In the genomic region with DNA sequence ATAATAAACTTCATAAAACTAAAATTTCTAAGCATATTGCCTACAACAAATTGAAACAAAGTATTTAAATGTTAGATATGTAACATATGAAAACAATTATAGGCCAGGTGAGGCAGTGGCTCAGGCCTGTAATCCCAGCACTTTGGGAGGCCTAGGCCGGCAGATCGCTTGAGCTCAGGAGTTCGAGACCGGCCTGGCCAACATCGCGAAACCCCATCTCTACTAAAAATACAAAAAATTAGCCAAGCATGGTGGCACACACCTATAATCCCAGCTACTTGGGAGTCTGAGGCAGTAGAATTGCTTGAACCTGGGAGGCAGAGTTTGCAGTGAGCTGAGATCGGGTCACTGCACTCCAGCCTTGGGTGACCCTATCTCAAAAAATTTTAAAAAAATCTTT, we compare ENCODE assay signal across 8 cellular contexts. TPM values are rescaled to one million over a fixed set of nuclear protein-coding genes. Genes with fewer than 3 reads are reported as not detected.
DNase-seq lines count a peak whose midpoint lies in the region; ATAC-seq, FAIRE-seq and TF ChIP-seq lines count a peak whose summit lies in the region.
"Not testable (repeated sequence)": the region's sequence is repeated elsewhere in the genome, so short reads cannot be mapped to it uniquely, and the experiment has no call there.

No MANE protein-coding gene starts in this region.

- in situ Hi-C loops in K562 (cut with MboI): not testable (repeated sequence)

- not testable (repeated sequence) for FAIRE-seq in K562 (lab: Jason Lieb, UNC)

- not testable (repeated sequence) for TF ChIP-seq EP300 in K562 (IDR thresholded peaks at IDR 0.05; ENCODE audit: low read length)

- not testable (repeated sequence) for H3K27me3 ChIP-seq in BLaER1 treated with 17β-estradiol and CSF1 and Interleukin-3, amounts not matched to agents 10 nM and 100 nM; Peyer's patch; K562 (ENCODE audit: control insufficient read depth in 2 of 2, insufficient read depth in 2 of 2, low read length in 2 of 2); hepatocyte; subcutaneous abdominal adipose tissue (ENCODE audit: control insufficient read depth in 5 of 5, insufficient read depth in 4 of 5, low read length in 5 of 5)

- peak overlapping the region; percentile 85 for H3K4me3 Mint-ChIP-seq in activated CD8-positive, alpha-beta T cell treated with anti-CD3 and anti-CD28 coated beads for 36 hours
- H3K4me3 Mint-ChIP-seq in neural crest cell: peak overlapping the region; percentile 67

- H4K20me1 ChIP-seq in BLaER1 treated with 17β-estradiol and CSF1 and Interleukin-3, amounts not matched to agents 10 nM and 100 nM: peaks cover 22 to 76% (median 61%) of the 10 kb centered on the region in 11 experiments
- not testable (repeated sequence) for H4K20me1 ChIP-seq in K562 (replicated peaks; ENCODE audit: control insufficient read depth, insufficient read depth, low read length); hepatocyte (ENCODE audit: insufficient read depth, poor library complexity, severe bottlenecking)

- peak overlapping the region; percentile 94 for H3K27ac Mint-ChIP-seq in activated CD8-positive, alpha-beta T cell treated with anti-CD3 and anti-CD28 coated beads for 36 hours
- not testable (repeated sequence) for H3K27ac Mint-ChIP-seq in neural crest cell (ENCODE audit: unreplicated experiment)

- not testable (repeated sequence) for H3K27me3 Mint-ChIP-seq in activated CD8-positive, alpha-beta T cell treated with anti-CD3 and anti-CD28 coated beads for 36 hours
- H3K27me3 Mint-ChIP-seq in neural crest cell (ENCODE audit: low read depth): peaks cover 34% of the 10 kb centered on the region

- H3K79me2 ChIP-seq in K562 (ENCODE audit: control insufficient read depth, insufficient read depth, low read length) (peaks cover 73% of the 10 kb centered on the region), hepatocyte (peaks cover 73% of the 10 kb centered on the region)

- H3K9me3 Mint-ChIP-seq in activated CD8-positive, alpha-beta T cell treated with anti-CD3 and anti-CD28 coated beads for 36 hours; neural crest cell: not testable (repeated sequence)

- H3K9ac ChIP-seq in BLaER1 treated with 17β-estradiol and CSF1 and Interleukin-3, amounts not matched to agents 10 nM and 100 nM: peak overlapping the region; percentile 90 to 97 (median 94)
- H3K9ac ChIP-seq in K562 (ENCODE audit: insufficient read depth in 1 of 2, low read depth in 2 of 2, low read length in 2 of 2) (peak overlapping the region; percentile 85 to 87; a peak in 3 of 4 replicates), subcutaneous abdominal adipose tissue (ENCODE audit: low read length in 5 of 5) (peak overlapping the region in 1 of 5 donors; percentile 35)

- POLR2A ChIA-PET in activated CD8-positive, alpha-beta T cell treated with anti-CD3 and anti-CD28 coated beads for 36 hours (lab: Charles Lee): interaction anchor here (1.0 to 2.4 kb wide), 5 partner anchors 9 to 31 kb away, joined by 3 to 22 read pairs (median 4); no protein-coding TSS in a partner anchor
- POLR2A ChIA-PET in K562 (lab: Yijun Ruan, JAX): interaction anchor here (0.6 to 1.1 kb wide), 10 partner anchors 9 to 582 kb away, joined by 3 to 8 read pairs (median 4); no protein-coding TSS in a partner anchor

- H3K36me3 ChIP-seq in BLaER1 treated with 17β-estradiol and CSF1 and Interleukin-3, amounts not matched to agents 10 nM and 100 nM: peaks cover 0 to 45% (median 19%) of the 10 kb centered on the region in 11 experiments; a peak in 16 of 22 replicates
- H3K36me3 ChIP-seq in Peyer's patch; K562 (ENCODE audit: control insufficient read depth, insufficient read depth, low read length); hepatocyte (replicated peaks; ENCODE audit: insufficient read depth, low read depth); subcutaneous abdominal adipose tissue (ENCODE audit: control insufficient read depth in 5 of 5, insufficient read depth in 5 of 5, low read length in 5 of 5): not testable (repeated sequence)

- H3K9me2 ChIP-seq in hepatocyte (replicated peaks; ENCODE audit: insufficient read depth): not testable (repeated sequence)

- H3K4me1 Mint-ChIP-seq in activated CD8-positive, alpha-beta T cell treated with anti-CD3 and anti-CD28 coated beads for 36 hours (ENCODE audit: low read depth): peaks cover 32% of the 10 kb centered on the region
- peaks cover 19% of the 10 kb centered on the region for H3K4me1 Mint-ChIP-seq in neural crest cell

- WGBS in K562 (ENCODE audit: insufficient coverage, low coverage, missing lambda C conversion rate): 43% methylated on average over 7 of the region's 7 CpGs
- 94% methylated on average over 7 of the region's 7 CpGs for WGBS in hepatocyte (ENCODE audit: low lambda C conversion rate, missing lambda C conversion rate)

- not testable (repeated sequence) for BruUV-seq in K562 (replicated peaks; lab: Mats Ljungman, UMichigan)

- CTCF ChIA-PET in activated CD8-positive, alpha-beta T cell treated with anti-CD3 and anti-CD28 coated beads for 36 hours (lab: Charles Lee): interaction anchor here (1.4 to 1.5 kb wide), 2 partner anchors 11 to 26 kb away, joined by 3 to 4 read pairs; no protein-coding TSS in a partner anchor
- CTCF ChIA-PET in K562 (lab: Yijun Ruan, JAX; ENCODE audit: low intra/inter-chr PET ratio): not testable (repeated sequence)

- intact Hi-C loops in activated CD8-positive, alpha-beta T cell treated with anti-CD3 and anti-CD28 coated beads for 36 hours (cut with micrococcal nuclease): loop anchor here (5.0 kb wide), 2 partner anchors 236 to 251 kb away; a partner anchor contains a TSS
- intact Hi-C loops in K562 (cut with micrococcal nuclease): loop anchor here (5.0 kb wide), 1 partner anchor 126 kb away; a partner anchor contains a TSS

- ATAC-seq in activated CD8-positive, alpha-beta T cell treated with anti-CD3 and anti-CD28 coated beads for 36 hours; K562: not testable (repeated sequence)

- H3K4me3 ChIP-seq in BLaER1 treated with 17β-estradiol and CSF1 and Interleukin-3, amounts not matched to agents 10 nM and 100 nM: peak overlapping the region; percentile 90 to 100 (median 99)
- H3K4me3 ChIP-seq in HFF-Myc (replicated peaks; ENCODE audit: low read depth, low read length) (peak overlapping the region; percentile 92), Peyer's patch (peak overlapping the region in 3 of 4 donors; percentile 37 to 98 (median 97)), K562 (peak overlapping the region; percentile 12; the same call in 1 of the 2 replicates), subcutaneous abdominal adipose tissue (ENCODE audit: low read depth in 1 of 5, low read length in 5 of 5) (peak overlapping the region in 2 of 5 donors; percentile 17 to 100)
- H3K4me3 ChIP-seq in hepatocyte: not testable (repeated sequence)

- H3K9me3 ChIP-seq in BLaER1 treated with 17β-estradiol and CSF1 and Interleukin-3, amounts not matched to agents 10 nM and 100 nM (replicated peaks in 1 of 11): peaks cover 0 to 14% (median 10%) of the 10 kb centered on the region in 11 experiments; a peak in 16 of 22 replicates
- H3K9me3 ChIP-seq in Peyer's patch; K562 (replicated peaks; ENCODE audit: control insufficient read depth, insufficient read depth, low read depth, low read length); hepatocyte (ENCODE audit: low read depth); subcutaneous abdominal adipose tissue (ENCODE audit: control insufficient read depth in 5 of 5, low read length in 5 of 5): not testable (repeated sequence)

- not testable (repeated sequence) for H3K9me1 ChIP-seq in K562 (ENCODE audit: control insufficient read depth, insufficient read depth, low read length)

- peak overlapping the region; percentile 84 to 97 (median 94) for H3K4me2 ChIP-seq in BLaER1 treated with 17β-estradiol and CSF1 and Interleukin-3, amounts not matched to agents 10 nM and 100 nM
- H3K4me2 ChIP-seq in K562 (ENCODE audit: insufficient read depth, low read length) (peak overlapping the region; percentile 63), hepatocyte (peak overlapping the region; percentile 93)

- peaks cover 66% of the 10 kb centered on the region for H3K36me3 Mint-ChIP-seq in activated CD8-positive, alpha-beta T cell treated with anti-CD3 and anti-CD28 coated beads for 36 hours (ENCODE audit: low read depth)
- not testable (repeated sequence) for H3K36me3 Mint-ChIP-seq in neural crest cell (ENCODE audit: low read depth)

- TF ChIP-seq POLR2A in Peyer's patch (IDR thresholded peaks at IDR 0.05); K562 (conservative IDR thresholded peaks at IDR 0.05): not testable (repeated sequence)

- peaks cover 27 to 49% (median 38%) of the 10 kb centered on the region in 10 experiments for H3K4me1 ChIP-seq in BLaER1 treated with 17β-estradiol and CSF1 and Interleukin-3, amounts not matched to agents 10 nM and 100 nM
- H3K4me1 ChIP-seq in Peyer's patch (peaks cover 0 to 35% (median 2%) of the 10 kb centered on the region in 4 donors), K562 (replicated peaks in 1 of 2; ENCODE audit: control insufficient read depth in 2 of 2, insufficient read depth in 2 of 2, low read length in 2 of 2) (peaks cover 21 to 48% of the 10 kb centered on the region in 2 experiments), subcutaneous abdominal adipose tissue (ENCODE audit: control insufficient read depth in 5 of 5, insufficient read depth in 5 of 5, low read length in 5 of 5) (peaks cover 3 to 50% (median 41%) of the 10 kb centered on the region in 5 donors)
- not testable (repeated sequence) for H3K4me1 ChIP-seq in hepatocyte (ENCODE audit: insufficient read depth)

- peak overlapping the region; percentile 83 to 95 (median 91) for H3K27ac ChIP-seq in BLaER1 treated with 17β-estradiol and CSF1 and Interleukin-3, amounts not matched to agents 10 nM and 100 nM
- H3K27ac ChIP-seq in Peyer's patch (peak overlapping the region in 2 of 4 donors; percentile 96 to 98), K562 (ENCODE audit: extremely low read depth, low read depth, low read length) (peak overlapping the region; percentile 88), subcutaneous abdominal adipose tissue (ENCODE audit: low read depth, low read length) (peak overlapping the region; percentile 92)
- not testable (repeated sequence) for H3K27ac ChIP-seq in hepatocyte

- not testable (repeated sequence) for TF ChIP-seq CTCF in HFF-Myc (IDR thresholded peaks at IDR 0.05; ENCODE audit: low read depth, low read length, missing control alignments); Peyer's patch (IDR thresholded peaks at IDR 0.05); activated CD8-positive, alpha-beta T cell treated with anti-CD3 and anti-CD28 coated beads for 36 hours (IDR thresholded peaks at IDR 0.05); K562 (IDR thresholded peaks at IDR 0.05 in 2 of 3, conservative IDR thresholded peaks at IDR 0.05 in 1 of 3; ENCODE audit: insufficient read depth in 2 of 3, low read depth in 1 of 3, low read length in 3 of 3); hepatocyte (IDR thresholded peaks at IDR 0.05; ENCODE audit: poor library complexity); neural crest cell (conservative IDR thresholded peaks at IDR 0.05)

- DNase-seq in HFF-Myc (ENCODE audit: extremely low read depth, low read depth); Peyer's patch; activated CD8-positive, alpha-beta T cell treated with anti-CD3 and anti-CD28 coated beads for 36 hours; hepatocyte (ENCODE audit: low spot score); neural crest cell (ENCODE audit: low read depth, low spot score): not testable (repeated sequence)
- DNase-seq in K562 (ENCODE audit: extremely low read depth in 1 of 4, low spot score in 3 of 4): peak in 1 of 4 experiments; percentile 43

- not testable (repeated sequence) for H2AFZ ChIP-seq in K562 (ENCODE audit: low read depth, low read length); hepatocyte

- TF ChIP-seq RAD21 in K562 (CRISPR knock-in tag; conservative IDR thresholded peaks at IDR 0.05 in 1 of 2, IDR thresholded peaks at IDR 0.05 in 1 of 2): not testable (repeated sequence)

RNA-seq across cellular contexts. Expression of a gene that starts 3.3 kb away (rescaled TPM):
- total RNA-seq in Peyer's patch (10 to 100 TPM; 23.5 to 42.1 (median 32.7) TPM), K562 (2014; rRNA removed) (23.9 and 26.4 TPM in 2 replicates), K562 (2014; rRNA removed; fragmentation: Illumina TruSeq; extraction: Trizol) (34.0 TPM in 2 replicates), K562 (2015; rRNA removed; fragmentation: Illumina TruSeq; extraction: Trizol) (38.9 and 40.5 TPM in 2 replicates), K562 (2021) (33.0 and 33.8 TPM in 2 replicates), hepatocyte (25.5 and 27.9 TPM in 2 replicates), neural crest cell (19.6 and 20.5 TPM in 2 replicates)
- 100 to 1,000 TPM; 125 to 128 TPM for total RNA-seq in activated CD8-positive, alpha-beta T cell treated with anti-CD3 and anti-CD28 coated beads for 36 hours
- 53.8 and 57.1 TPM in 2 replicates for total RNA-seq in K562 (2011; cell fraction: chromatin; rRNA removed; ENCODE audit: low replicate concordance)
- total RNA-seq in K562 (2011; cell fraction: nucleolus; rRNA removed): 29.0 and 32.2 TPM in 2 replicates
- 34.5 and 41.2 TPM in 2 replicates for total RNA-seq in K562 (2011; cell fraction: nucleoplasm; rRNA removed)
- polyA plus RNA-seq in K562 (2011; rRNA removed) (16.9 and 22.4 TPM in 2 replicates), K562 (2014; fragmentation: Illumina TruSeq; extraction: Trizol) (22.8 and 30.9 TPM in 2 replicates), K562 (2014; fragmentation: Nextera tagmentation; extraction: Ambion mirVana) (10 to 100 TPM; 11.9 to 13.4 TPM), K562 (2014; rRNA removed) (18.0 and 18.7 TPM in 2 replicates), hepatocyte (20.4 and 23.8 TPM in 2 replicates)
- 13.3 and 18.4 TPM in 2 replicates for polyA plus RNA-seq in K562 (2011; cell fraction: cytosol; rRNA removed)
- 12.9 and 17.7 TPM in 2 replicates for polyA plus RNA-seq in K562 (2011; cell fraction: nucleus; rRNA removed)
- 20.5 and 21.0 TPM in 2 replicates for polyA plus RNA-seq in K562 (2012)
- 29.5 and 40.3 TPM in 2 replicates for polyA minus RNA-seq in K562 (2011; rRNA and poly(A)+ RNA removed)
- 24.2 and 28.1 TPM in 2 replicates for polyA minus RNA-seq in K562 (2011; cell fraction: cytosol; rRNA and poly(A)+ RNA removed)
- polyA minus RNA-seq in K562 (2011; cell fraction: nucleus; rRNA and poly(A)+ RNA removed): 17.8 and 38.4 TPM in 2 replicates
